In the genomic region with DNA sequence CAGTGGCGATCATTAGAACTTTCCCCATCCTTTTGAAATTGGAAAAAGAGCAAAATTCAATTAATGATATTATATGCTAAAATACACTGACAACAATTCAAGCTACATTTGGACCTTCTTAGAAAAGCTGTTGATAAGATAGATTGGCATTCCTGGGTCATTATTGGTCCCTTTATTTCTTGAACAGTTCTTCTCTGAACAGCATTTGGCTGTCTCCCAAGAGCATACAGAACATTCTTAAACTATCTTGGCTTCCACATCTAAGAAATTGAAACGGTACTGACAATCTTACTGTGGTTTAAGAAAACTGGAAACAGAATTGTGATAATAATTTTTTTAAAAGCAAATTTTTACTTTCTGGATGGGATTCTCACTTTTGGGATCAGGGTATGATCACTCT, we compare ENCODE assay signal across 25 cellular contexts.
"Had no signal": no experiment of that assay in that cellular context is flagged by ENCODE, and none has a peak within 500 bp of the region (broad histone marks: within the 10 kb centered on the region; RNA-seq: fewer than 3 reads in every experiment).

No MANE protein-coding gene starts in this region.

- H3K36me3 ChIP-seq: cardiac muscle cell, lower lobe of right lung, upper lobe of right lung had no signal

- H3K4me1 Mint-ChIP-seq: activated CD4-positive, alpha-beta memory T cell treated with anti-CD3 and anti-CD28 coated beads, Interleukin-2, amount 10 ng/mL, durations not matched to agents 7 days and 5 days; activated CD4-positive, alpha-beta T cell treated with anti-CD3 and anti-CD28 coated beads, Interleukin-2, amount 10 ng/mL, durations not matched to agents 24 days and 14 days; activated naive CD8-positive, alpha-beta T cell treated with anti-CD3 and anti-CD28 coated beads, Interleukin-2, amount 50 U/mL, for 24 hours had no signal

- DNase-seq: activated CD4-positive, alpha-beta memory T cell treated with anti-CD3 and anti-CD28 coated beads, Interleukin-2, amount 10 ng/mL, durations not matched to agents 7 days and 5 days; activated CD4-positive, alpha-beta T cell treated with anti-CD3 and anti-CD28 coated beads, Interleukin-2, amount 10 ng/mL, durations not matched to agents 24 days and 14 days; activated effector memory CD4-positive, alpha-beta T cell treated with Interleukin-2 at 50 U/mL for 16 hours; activated naive CD4-positive, alpha-beta T cell treated with anti-CD3 and anti-CD28 coated beads, Interleukin-2, amount 50 U/mL, for 16 hours; activated naive CD8-positive, alpha-beta T cell treated with anti-CD3 and anti-CD28 coated beads, Interleukin-2, amount 50 U/mL, for 24 hours; activated T-cell treated with anti-CD3 and anti-CD28 coated beads, Interleukin-2, amount 50 U/mL, for 72 hours; aorta; effector CD8-positive, alpha-beta T cell; erythroblast; foreskin keratinocyte; kidney; lower lobe of right lung; mesendoderm; mucosa of descending colon; occipital lobe; posterior cingulate gyrus; stimulated activated CD4-positive, alpha-beta T cell treated with anti-CD3 and anti-CD28 coated beads, Interleukin-12 subunit alpha, Interleukin-12 subunit beta, amount 100 ng/mL, for 4 hours; stimulated activated CD4-positive, alpha-beta T cell treated with anti-CD3 and anti-CD28 coated beads, Interleukin-4, amount 100 ng/mL, for 4 hours; stimulated activated naive CD8-positive, alpha-beta T cell treated with anti-CD3 and anti-CD28 coated beads, Interleukin-15, Interleukin-2, amounts not matched to agents 100 U/mL and 50 U/mL, for 24 hours; upper lobe of right lung had no signal

- H3K9me3 Mint-ChIP-seq: activated CD4-positive, alpha-beta T cell treated with anti-CD3 and anti-CD28 coated beads, Interleukin-2, amount 10 ng/mL, durations not matched to agents 24 days and 14 days; dendritic cell treated with granulocyte-macrophage colony-stimulating factor and Interleukin-4, amounts not matched to agents 40 ng/mL and 50 ng/mL, for 4 days had no signal

- ATAC-seq: activated CD4-positive, CD25-positive, alpha-beta regulatory T cell treated with anti-CD3 and anti-CD28 coated beads, Interleukin-2, amount 50 U/mL, for 24 hours; activated naive CD8-positive, alpha-beta T cell treated with anti-CD3 and anti-CD28 coated beads, Interleukin-2, amount 50 U/mL, for 24 hours; activated T-cell treated with anti-CD3 and anti-CD28 coated beads, Interleukin-2, amount 50 U/mL, for 72 hours; foreskin keratinocyte; lower lobe of right lung; mucosa of descending colon; SK-N-SH treated with all-trans-retinoic acid at 6 μM for 48 hours; stimulated activated naive CD8-positive, alpha-beta T cell treated with anti-CD3 and anti-CD28 coated beads, Interleukin-15, Interleukin-2, amounts not matched to agents 100 U/mL and 50 U/mL, for 24 hours; upper lobe of right lung had no signal

- H3K4me3 ChIP-seq: cardiac muscle cell, lower lobe of right lung, mucosa of descending colon, upper lobe of right lung had no signal

- H3K27ac Mint-ChIP-seq: activated CD4-positive, alpha-beta memory T cell treated with anti-CD3 and anti-CD28 coated beads, Interleukin-2, amount 10 ng/mL, durations not matched to agents 7 days and 5 days; activated CD4-positive, alpha-beta T cell treated with anti-CD3 and anti-CD28 coated beads, Interleukin-2, amount 10 ng/mL, durations not matched to agents 24 days and 14 days; activated naive CD8-positive, alpha-beta T cell treated with anti-CD3 and anti-CD28 coated beads, Interleukin-2, amount 50 U/mL, for 24 hours; activated T-cell treated with anti-CD3 and anti-CD28 coated beads, Interleukin-2, amount 50 U/mL, for 72 hours; dendritic cell treated with granulocyte-macrophage colony-stimulating factor and Interleukin-4, amounts not matched to agents 40 ng/mL and 50 ng/mL, for 4 days had no signal

- H3K27ac ChIP-seq: cardiac muscle cell, foreskin keratinocyte, lower lobe of right lung, upper lobe of right lung, VCaP had no signal

- H3K9me3 ChIP-seq: lower lobe of right lung, mucosa of descending colon, upper lobe of right lung had no signal

- H3K27me3 ChIP-seq: cardiac muscle cell, foreskin keratinocyte, upper lobe of right lung had no signal

- H3K27me3 Mint-ChIP-seq: activated CD4-positive, alpha-beta memory T cell treated with anti-CD3 and anti-CD28 coated beads, Interleukin-2, amount 10 ng/mL, durations not matched to agents 7 days and 5 days; activated CD4-positive, alpha-beta T cell treated with anti-CD3 and anti-CD28 coated beads, Interleukin-2, amount 10 ng/mL, durations not matched to agents 24 days and 14 days; activated naive CD8-positive, alpha-beta T cell treated with anti-CD3 and anti-CD28 coated beads, Interleukin-2, amount 50 U/mL, for 24 hours; dendritic cell treated with granulocyte-macrophage colony-stimulating factor and Interleukin-4, amounts not matched to agents 40 ng/mL and 50 ng/mL, for 4 days had no signal

- H3K4me1 ChIP-seq: foreskin keratinocyte, lower lobe of right lung, upper lobe of right lung had no signal

- H3K4me3 Mint-ChIP-seq: activated CD4-positive, alpha-beta memory T cell treated with anti-CD3 and anti-CD28 coated beads, Interleukin-2, amount 10 ng/mL, durations not matched to agents 7 days and 5 days; activated CD4-positive, alpha-beta T cell treated with anti-CD3 and anti-CD28 coated beads, Interleukin-2, amount 10 ng/mL, durations not matched to agents 24 days and 14 days; activated naive CD8-positive, alpha-beta T cell treated with anti-CD3 and anti-CD28 coated beads, Interleukin-2, amount 50 U/mL, for 24 hours; activated T-cell treated with anti-CD3 and anti-CD28 coated beads, Interleukin-2, amount 50 U/mL, for 72 hours; dendritic cell treated with granulocyte-macrophage colony-stimulating factor and Interleukin-4, amounts not matched to agents 40 ng/mL and 50 ng/mL, for 4 days had no signal
